In genomic region chr4:172105918-172106317, GRCh38 we compare ENCODE assay signal across 7 cellular contexts.
"Had no signal": no experiment of that assay in that cellular context is flagged by ENCODE, and none has a peak within 500 bp of the region (broad histone marks: within the 10 kb centered on the region; RNA-seq: fewer than 3 reads in every experiment).

No MANE protein-coding gene starts in this region.

- DNase-seq: GM23248, GOT3, H7, HFFc6 had no signal

- H3K4me1 ChIP-seq: HAP-1 had no signal

- FAIRE-seq: HepG2 had no signal

- H3K4me3 ChIP-seq: GM23248, HAP-1 had no signal

- H3K27ac ChIP-seq: GM23248, HL-60 had no signal

- H2AFZ ChIP-seq: GM23248 had no signal

- H3K9me3 ChIP-seq: HAP-1 had no signal

- H3K36me3 ChIP-seq: HAP-1 had no signal
